Comparison of ENCODE assay signal across 19 cellular contexts in the genomic region with DNA sequence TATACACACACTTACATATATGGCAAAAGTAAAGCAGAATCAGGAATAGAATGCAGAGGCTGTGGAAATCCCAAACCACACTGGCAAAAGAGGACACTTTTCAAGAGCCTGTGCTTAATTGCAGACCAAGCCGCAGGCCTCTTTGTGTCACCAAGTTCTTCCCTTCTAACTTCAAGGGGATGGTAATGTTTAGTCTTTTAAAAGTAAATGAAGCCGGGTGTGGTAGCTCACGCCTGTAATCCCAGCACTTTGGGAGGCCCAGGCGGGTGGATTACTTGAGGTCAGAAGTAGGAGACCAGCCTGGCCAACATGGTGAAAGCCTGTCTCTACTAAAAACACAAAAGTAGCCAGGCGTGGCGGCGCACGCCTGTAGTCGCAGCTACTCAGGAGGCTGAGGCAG. TPM values are rescaled to one million over a fixed set of nuclear protein-coding genes. Genes with fewer than 3 reads are reported as not detected.
"Had no signal": no experiment of that assay in that cellular context is flagged by ENCODE, and none has a peak within 500 bp of the region (broad histone marks: within the 10 kb centered on the region; RNA-seq: fewer than 3 reads in every experiment).

No MANE protein-coding gene starts in this region.

- H3K27ac Mint-ChIP-seq: naive thymus-derived CD8-positive, alpha-beta T cell; stimulated activated effector memory CD8-positive, alpha-beta T cell treated with anti-CD3 and anti-CD28 coated beads, Interleukin-12 subunit alpha, Interleukin-12 subunit beta, amount 100 ng/mL, for 72 hours had no signal

- DNase-seq: effector memory CD4-positive, alpha-beta T cell; esophagus squamous epithelium; foreskin fibroblast; glutamatergic neuron; left colon; mucosa of descending colon; naive thymus-derived CD8-positive, alpha-beta T cell; posterior cingulate gyrus; small intestine; stimulated activated CD4-positive, alpha-beta T cell treated with anti-CD3 and anti-CD28 coated beads, Interleukin-2, amount 100 ng/mL, for 48 hours; stimulated activated CD8-positive, alpha-beta memory T cell treated with anti-CD3 and anti-CD28 coated beads, Interleukin-4, amount 100 ng/mL, for 48 hours; stimulated activated naive CD8-positive, alpha-beta T cell treated with anti-CD3 and anti-CD28 coated beads, Interleukin-15, Interleukin-2, amounts not matched to agents 100 U/mL and 50 U/mL, for 24 hours; tibial artery; upper lobe of left lung had no signal

- H3K27me3 ChIP-seq: gastroesophageal sphincter, right atrium auricular region, upper lobe of left lung, vagina had no signal

- H3K4me1 ChIP-seq: tibial artery, upper lobe of left lung had no signal

- H3K9me3 Mint-ChIP-seq: stimulated activated effector memory CD8-positive, alpha-beta T cell treated with anti-CD3 and anti-CD28 coated beads, Interleukin-12 subunit alpha, Interleukin-12 subunit beta, amount 100 ng/mL, for 72 hours had no signal

- H3K4me3 ChIP-seq: esophagus squamous epithelium, gastroesophageal sphincter, mucosa of descending colon, right atrium auricular region, tibial artery, upper lobe of left lung, vagina had no signal

- H3K9me3 ChIP-seq: esophagus squamous epithelium, gastroesophageal sphincter, mucosa of descending colon, right atrium auricular region, tibial artery, upper lobe of left lung, vagina had no signal

- H3K36me3 ChIP-seq: esophagus squamous epithelium, gastroesophageal sphincter, right atrium auricular region, tibial artery, upper lobe of left lung, vagina had no signal

- H3K4me3 Mint-ChIP-seq: naive thymus-derived CD8-positive, alpha-beta T cell; stimulated activated effector memory CD8-positive, alpha-beta T cell treated with anti-CD3 and anti-CD28 coated beads, Interleukin-12 subunit alpha, Interleukin-12 subunit beta, amount 100 ng/mL, for 72 hours had no signal

- H3K4me1 Mint-ChIP-seq: naive thymus-derived CD8-positive, alpha-beta T cell had no signal

- H3K36me3 Mint-ChIP-seq: naive thymus-derived CD8-positive, alpha-beta T cell had no signal

- H3K27ac ChIP-seq: epithelial cell of prostate, esophagus squamous epithelium, gastroesophageal sphincter, right atrium auricular region, tibial artery, upper lobe of left lung, vagina had no signal

- ATAC-seq: gastroesophageal sphincter; left colon; mucosa of descending colon; naive thymus-derived CD8-positive, alpha-beta T cell; stimulated activated effector memory CD8-positive, alpha-beta T cell treated with anti-CD3 and anti-CD28 coated beads, Interleukin-12 subunit alpha, Interleukin-12 subunit beta, amount 100 ng/mL, for 72 hours; stimulated activated naive CD8-positive, alpha-beta T cell treated with anti-CD3 and anti-CD28 coated beads, Interleukin-15, Interleukin-2, amounts not matched to agents 100 U/mL and 50 U/mL, for 24 hours had no signal

RNA-seq across cellular contexts. Expression of a gene that starts 28.7 kb away (rescaled TPM):
- total RNA-seq: naive thymus-derived CD8-positive, alpha-beta T cell had no signal
- polyA plus RNA-seq: naive thymus-derived CD8-positive, alpha-beta T cell had no signal
